ENCODE assay signal across 13 cellular contexts in the genomic region with DNA sequence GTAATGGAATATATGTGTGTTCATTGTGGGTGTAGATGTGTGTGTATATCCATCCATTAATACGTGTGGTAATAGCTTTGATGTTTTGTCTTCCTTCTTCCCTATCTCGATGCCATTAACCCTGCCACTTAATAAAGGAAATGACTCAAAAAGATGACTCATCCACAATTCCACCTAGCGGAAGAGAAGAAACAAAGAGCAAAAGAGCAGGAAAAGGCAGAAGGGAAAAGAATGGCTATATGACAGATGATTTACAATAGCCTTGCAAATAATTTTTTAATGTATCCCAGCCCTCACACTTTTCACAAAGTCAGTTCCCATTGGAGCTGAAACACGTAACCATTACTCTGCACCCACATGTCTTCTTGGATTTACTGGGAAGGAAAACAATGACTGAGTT.
DNase-seq lines count a peak whose midpoint lies in the region; ATAC-seq and TF ChIP-seq lines count a peak whose summit lies in the region.
"Had no signal": no experiment of that assay in that cellular context is flagged by ENCODE, and none has a peak within 500 bp of the region (broad histone marks: within the 10 kb centered on the region; RNA-seq: fewer than 3 reads in every experiment).

No MANE protein-coding gene starts in this region.

- in situ Hi-C loops in ACHN (cut with HindIII; ENCODE audit: low pct_ligation_motif_present, low pct_unique_long_range_greater_than_20kb, low sequenced_read_pairs): no loop called here

- DNase-seq in ACHN (peak; percentile 27), HFF-Myc (ENCODE audit: extremely low read depth, low read depth) (peak; percentile 91), SW480 (ENCODE audit: low spot score) (peak; percentile 97), glomerular endothelial cell (ENCODE audit: extremely low read depth, low read depth, low spot score) (peak; percentile 75), putamen (ENCODE audit: low spot score) (no peak)
- DNase-seq: activated CD4-positive, alpha-beta T cell treated with anti-CD3 and anti-CD28 coated beads for 1 hour; activated effector memory CD4-positive, alpha-beta T cell treated with anti-CD3 and anti-CD28 coated beads, Interleukin-2, amount 50 U/mL, for 16 hours; C1 segment of cervical spinal cord; MM.1S; stimulated activated naive CD8-positive, alpha-beta T cell treated with anti-CD3 and anti-CD28 coated beads, Interleukin-15, Interleukin-2, amounts not matched to agents 100 U/mL and 50 U/mL, for 24 hours had no signal

- ATAC-seq in GM18517 (IDR thresholded peaks at IDR 0.05; ENCODE audit: unreplicated experiment) (no peak), HG03097 (IDR thresholded peaks at IDR 0.05; ENCODE audit: low FRiP score, unreplicated experiment) (no peak), GM21515 (IDR thresholded peaks at IDR 0.05; ENCODE audit: unreplicated experiment) (no peak)
- ATAC-seq: stimulated activated naive CD8-positive, alpha-beta T cell treated with anti-CD3 and anti-CD28 coated beads, Interleukin-15, Interleukin-2, amounts not matched to agents 100 U/mL and 50 U/mL, for 24 hours had no signal

- TF ChIP-seq CTCF in HFF-Myc (IDR thresholded peaks at IDR 0.05; ENCODE audit: low read depth, low read length, missing control alignments): no peak

- H3K4me3 ChIP-seq in HFF-Myc (replicated peaks; ENCODE audit: low read depth, low read length): no peak overlapping the region
